Comparison of ENCODE assay signal across 38 cellular contexts in genomic region chr9:137945581-137945980, GRCh38.
DNase-seq lines count a peak whose midpoint lies in the region; ATAC-seq, FAIRE-seq and TF ChIP-seq lines count a peak whose summit lies in the region.
"Had no signal": no experiment of that assay in that cellular context is flagged by ENCODE, and none has a peak within 500 bp of the region (broad histone marks: within the 10 kb centered on the region; RNA-seq: fewer than 3 reads in every experiment).

No MANE protein-coding gene starts in this region.

- H2BK5ac ChIP-seq in mesenchymal stem cell (ENCODE audit: low read depth, low read length, poor library complexity, severe bottlenecking) = no peak overlapping the region

- no peak overlapping the region for H2BK12ac ChIP-seq in mesenchymal stem cell (ENCODE audit: low read length in 2 of 2)

- H2AK5ac ChIP-seq in mesenchymal stem cell (ENCODE audit: low read length, severe bottlenecking) = no peak overlapping the region

- CTCF ChIA-PET in OCI-LY7 (lab: Charles Lee; ENCODE audit: unreplicated experiment) (no interaction called here), K562 (lab: Yijun Ruan, JAX; ENCODE audit: low intra/inter-chr PET ratio) (no interaction called here)

- no peak overlapping the region for H2BK120ac ChIP-seq in mesenchymal stem cell (ENCODE audit: low read depth, low read length)

- H3K9me2 ChIP-seq in OCI-LY7 (ENCODE audit: insufficient read depth, low read length) = no peaks in the 10 kb centered on the region

- H3K4me3 ChIP-seq in OCI-LY7 (ENCODE audit: low read depth, low read length, poor library complexity, severe bottlenecking) (no peak overlapping the region), K562 (no peak overlapping the region), mesenchymal stem cell (ENCODE audit: insufficient read depth in 1 of 2, low read depth in 1 of 2, low read length in 2 of 2) (no peak overlapping the region), right atrium auricular region (no peak overlapping the region)
- H3K4me3 ChIP-seq: MG63, sigmoid colon, SJCRH30, stomach, tibial artery, vagina had no signal

- no peaks in the 10 kb centered on the region for H3K79me2 ChIP-seq in OCI-LY7 (ENCODE audit: insufficient read depth, low read depth, low read length)
- H3K79me2 ChIP-seq in K562 (ENCODE audit: control insufficient read depth, insufficient read depth, low read length) = no peaks in the 10 kb centered on the region

- TF ChIP-seq RAD21 in K562 (CRISPR knock-in tag; conservative IDR thresholded peaks at IDR 0.05 in 1 of 2, IDR thresholded peaks at IDR 0.05 in 1 of 2) = no peak

- POLR2A ChIA-PET in OCI-LY7 (lab: Charles Lee) = no interaction called here
- POLR2A ChIA-PET in K562 (lab: Yijun Ruan, JAX) = no interaction called here

- H3K4me1 ChIP-seq in OCI-LY7 (ENCODE audit: insufficient read depth, low read length, poor library complexity, severe bottlenecking) (no peaks in the 10 kb centered on the region), K562 (replicated peaks in 1 of 2; ENCODE audit: control insufficient read depth in 2 of 2, insufficient read depth in 2 of 2, low read length in 2 of 2) (no peaks in the 10 kb centered on the region), mesenchymal stem cell (ENCODE audit: control insufficient read depth, insufficient read depth, low read depth, low read length) (peaks cover 3% of the 10 kb centered on the region), right atrium auricular region (no peaks in the 10 kb centered on the region)
- H3K4me1 ChIP-seq: sigmoid colon, SJCRH30, stomach, tibial artery, vagina had no signal

- no peaks in the 10 kb centered on the region for H4K20me1 ChIP-seq in OCI-LY7 (ENCODE audit: insufficient read depth, low read length)
- no peaks in the 10 kb centered on the region for H4K20me1 ChIP-seq in K562 (replicated peaks; ENCODE audit: control insufficient read depth, insufficient read depth, low read length)

- H3K9me3 ChIP-seq in OCI-LY7 (ENCODE audit: low read length) = peaks cover 23% of the 10 kb centered on the region; the same call in 1 of the 2 replicates
- H3K9me3 ChIP-seq in K562 (replicated peaks; ENCODE audit: control insufficient read depth, insufficient read depth, low read depth, low read length) = no peaks in the 10 kb centered on the region; the same call in 1 of the 2 replicates
- H3K9me3 ChIP-seq in mesenchymal stem cell (ENCODE audit: control insufficient read depth, low read length) = peaks cover 41% of the 10 kb centered on the region
- peaks cover 0 to 15% of the 10 kb centered on the region in 2 donors for H3K9me3 ChIP-seq in right atrium auricular region

- no peak overlapping the region for H4K91ac ChIP-seq in mesenchymal stem cell (ENCODE audit: low read length)

- no peak overlapping the region for H3K9ac ChIP-seq in K562 (ENCODE audit: insufficient read depth in 1 of 2, low read depth in 2 of 2, low read length in 2 of 2)
- H3K9ac ChIP-seq in mesenchymal stem cell (ENCODE audit: low read length) = no peak overlapping the region

- H2BK15ac ChIP-seq in mesenchymal stem cell (ENCODE audit: low read depth, poor library complexity, severe bottlenecking) = no peak overlapping the region

- TF ChIP-seq EP300 in K562 (IDR thresholded peaks at IDR 0.05; ENCODE audit: low read length) = no peak

- no peak for TF ChIP-seq POLR2A in K562 (conservative IDR thresholded peaks at IDR 0.05)

- no peak overlapping the region for H3K18ac ChIP-seq in mesenchymal stem cell (ENCODE audit: low read depth in 1 of 2, low read length in 2 of 2)

- WGBS in K562 (ENCODE audit: insufficient coverage, low coverage, missing lambda C conversion rate) = 0% methylated on average over 4 of the region's 4 CpGs
- 81% methylated on average over 3 of the region's 4 CpGs for WGBS in mesenchymal stem cell

- H3K4me2 ChIP-seq in OCI-LY7 (ENCODE audit: low read length) (no peak overlapping the region), K562 (ENCODE audit: insufficient read depth, low read length) (no peak overlapping the region), mesenchymal stem cell (ENCODE audit: low read length, poor library complexity, severe bottlenecking) (no peak overlapping the region)

- H3K79me1 ChIP-seq in mesenchymal stem cell (replicated peaks; ENCODE audit: low read length, poor library complexity, severe bottlenecking) = no peaks in the 10 kb centered on the region

- H3K27me3 ChIP-seq in K562 (ENCODE audit: control insufficient read depth in 2 of 2, insufficient read depth in 2 of 2, low read length in 2 of 2) (peaks cover 0 to 17% of the 10 kb centered on the region in 2 experiments; a peak in 2 of 5 replicates), mesenchymal stem cell (ENCODE audit: control insufficient read depth in 1 of 2, insufficient read depth in 1 of 2, low read length in 2 of 2) (no peaks in the 10 kb centered on the region), right atrium auricular region (no peaks in the 10 kb centered on the region)
- H3K27me3 ChIP-seq: MG63, neutrophil, sigmoid colon, SJCRH30, stomach, tibial artery, vagina had no signal

- BruUV-seq in OCI-LY7 (replicated peaks; lab: Mats Ljungman, UMichigan) (no TSS peak), K562 (replicated peaks; lab: Mats Ljungman, UMichigan) (no TSS peak)

- no peak for FAIRE-seq in K562 (lab: Jason Lieb, UNC)
- FAIRE-seq: bronchial epithelial cell, colon, GM12892, islet of Langerhans had no signal

- no peak overlapping the region for H2AFZ ChIP-seq in OCI-LY7 (ENCODE audit: low read length)
- H2AFZ ChIP-seq in K562 (ENCODE audit: low read depth, low read length) = no peak overlapping the region
- no peak overlapping the region for H2AFZ ChIP-seq in mesenchymal stem cell (ENCODE audit: low read depth, low read length)

- no peak overlapping the region for H3K4ac ChIP-seq in mesenchymal stem cell (ENCODE audit: low read depth in 1 of 2, low read length in 2 of 2)

- ATAC-seq in K562 = no peak
- ATAC-seq: left lobe of liver had no signal

- H3K23ac ChIP-seq in mesenchymal stem cell (ENCODE audit: low read length in 2 of 2) = no peak overlapping the region

- no peak overlapping the region for H3K27ac ChIP-seq in OCI-LY7 (ENCODE audit: low read depth, low read length, poor library complexity, severe bottlenecking)
- H3K27ac ChIP-seq in K562 (ENCODE audit: extremely low read depth, low read depth, low read length) = no peak overlapping the region
- H3K27ac ChIP-seq in mesenchymal stem cell (ENCODE audit: low read length, poor library complexity, severe bottlenecking) = no peak overlapping the region
- H3K27ac ChIP-seq in right atrium auricular region = no peak overlapping the region
- H3K27ac ChIP-seq: neutrophil, sigmoid colon, SJCRH30, stomach, tibial artery, vagina, WERI-Rb-1 had no signal

- no peak overlapping the region for H4K8ac ChIP-seq in mesenchymal stem cell (ENCODE audit: low read length)

- no peaks in the 10 kb centered on the region for H3K36me3 ChIP-seq in OCI-LY7 (ENCODE audit: insufficient read depth, low read length)
- H3K36me3 ChIP-seq in K562 (ENCODE audit: control insufficient read depth, insufficient read depth, low read length) = no peaks in the 10 kb centered on the region
- peaks cover 0 to 3% of the 10 kb centered on the region in 2 experiments for H3K36me3 ChIP-seq in mesenchymal stem cell (ENCODE audit: control insufficient read depth in 1 of 2, insufficient read depth in 2 of 2, low read depth in 1 of 2, low read length in 2 of 2)
- H3K36me3 ChIP-seq in right atrium auricular region = no peaks in the 10 kb centered on the region
- H3K36me3 ChIP-seq: MG63, neutrophil, sigmoid colon, SJCRH30, stomach, tibial artery, vagina had no signal

- no peak for TF ChIP-seq CTCF in OCI-LY7 (conservative IDR thresholded peaks at IDR 0.05; ENCODE audit: low read length)
- TF ChIP-seq CTCF in K562 (IDR thresholded peaks at IDR 0.05 in 2 of 3, conservative IDR thresholded peaks at IDR 0.05 in 1 of 3; ENCODE audit: insufficient read depth in 2 of 3, low read depth in 1 of 3, low read length in 3 of 3) = no peak
- TF ChIP-seq CTCF in right atrium auricular region (IDR thresholded peaks at IDR 0.05) = no peak

- DNase-seq in NCI-H2171 treated with DMSO at 0.1 percent for 48 hours (lab: John Stamatoyannopoulos, UW) = peak; percentile 25
- DNase-seq in NCI-H2171 (lab: John Stamatoyannopoulos, UW) = no peak
- DNase-seq in OCI-LY7 (ENCODE audit: low spot score) = peak; percentile 35
- DNase-seq in K562 (ENCODE audit: extremely low read depth in 1 of 4, low spot score in 3 of 4) = no peak
- peak; percentile 6 for DNase-seq in mesenchymal stem cell
- DNase-seq in AG20443 (ENCODE audit: low spot score) = no peak
- no peak for DNase-seq in right atrium auricular region (ENCODE audit: low spot score)
- DNase-seq in NCI-H1092 treated with DMSO at 0.1 percent for 48 hours (lab: John Stamatoyannopoulos, UW) = no peak
- DNase-seq: activated CD4-positive, alpha-beta T cell treated with anti-CD3 and anti-CD28 coated beads, Interleukin-2, amount 10 ng/mL, durations not matched to agents 24 days and 14 days; activated CD8-positive, alpha-beta memory T cell treated with anti-CD3 and anti-CD28 coated beads for 24 hours; activated naive CD4-positive, alpha-beta T cell treated with anti-CD3 and anti-CD28 coated beads, Interleukin-2, amount 50 U/mL, for 16 hours; activated T-cell treated with anti-CD3 and anti-CD28 coated beads for 4 hours; anterior cingulate cortex; CD4-positive, alpha-beta T cell; effector CD4-positive, alpha-beta T cell; EL; glutamatergic neuron; HCEC 1CT; MG63; NCI-H1105 treated with DMSO at 0.1 percent for 48 hours; NCI-H187 treated with DMSO at 0.1 percent for 48 hours; NCI-H226; NCI-H69; RPMI8226; sigmoid colon; SJCRH30; stimulated activated CD4-positive, alpha-beta T cell treated with anti-CD3 and anti-CD28 coated beads, Interleukin-12 subunit alpha, Interleukin-12 subunit beta, amount 100 ng/mL, for 4 hours; stimulated activated CD4-positive, alpha-beta T cell treated with anti-CD3 and anti-CD28 coated beads, Interleukin-2, amount 100 ng/mL, for 48 hours; stomach; tibial artery; WERI-Rb-1 had no signal

- in situ Hi-C loops in K562 (cut with MboI) = no loop called here

- no peak overlapping the region for H3K14ac ChIP-seq in mesenchymal stem cell (ENCODE audit: low read length in 2 of 2)

- intact Hi-C loops in OCI-LY7 (cut with micrococcal nuclease; ENCODE audit: unreplicated experiment) = no loop called here
- intact Hi-C loops in K562 (cut with micrococcal nuclease) = no loop called here

- H3K9me1 ChIP-seq in K562 (ENCODE audit: control insufficient read depth, insufficient read depth, low read length) = no peaks in the 10 kb centered on the region

TF ChIP-seq in K562, 482 proteins besides CTCF, POLR2A, EP300 and RAD21:
- TF ChIP-seq ZFP36 (IDR thresholded peaks at IDR 0.05; ENCODE audit: low read depth, low read length, partially characterized antibody) = peak; percentile 85
- no peak for TF ChIP-seq CCAR2 (IDR thresholded peaks at IDR 0.05; ENCODE audit: low read depth, low read length)

Comparison
In these comparisons a context has a peak if more than half of its experiments do, and no peak if none do; other contexts are left out.
1. DNase-seq: peak in NCI-H2171 treated with DMSO at 0.1 percent for 48 hours (single experiment), OCI-LY7 (single experiment) and mesenchymal stem cell (single experiment); none in NCI-H2171 (single experiment), K562 (0 of 4), AG20443 (single experiment), right atrium auricular region (single experiment) and NCI-H1092 treated with DMSO at 0.1 percent for 48 hours (single experiment).